In genomic region chr16:1962161-1963153, GRCh38 we compare ENCODE assay signal across 8 cellular contexts. TPM values are rescaled to one million over a fixed set of nuclear protein-coding genes. Genes with fewer than 3 reads are reported as not detected.
A peak's percentile ranks its signal among the peaks of the same experiment; 100 is the strongest.
DNase-seq lines count a peak whose midpoint lies in the region; ATAC-seq, FAIRE-seq and TF ChIP-seq lines count a peak whose summit lies in the region.
"Not testable (repeated sequence)": the region's sequence is repeated elsewhere in the genome, so short reads cannot be mapped to it uniquely, and the experiment has no call there.
"Had no signal": no experiment of that assay in that cellular context is flagged by ENCODE, and none has a peak within 500 bp of the region (broad histone marks: within the 10 kb centered on the region; RNA-seq: fewer than 3 reads in every experiment).

No MANE protein-coding gene starts in this region.

- H3K27ac ChIP-seq in HepG2 (ENCODE audit: extremely low read length, insufficient read depth, low read length), result peak overlapping the region; percentile 88

- peaks cover 43% of the 10 kb centered on the region for H3K79me2 ChIP-seq in HepG2 (ENCODE audit: insufficient read depth, low read length)

- H3K9me3 Mint-ChIP-seq in stimulated activated effector memory CD8-positive, alpha-beta T cell treated with anti-CD3 and anti-CD28 coated beads, Interleukin-12 subunit alpha, Interleukin-12 subunit beta, amount 100 ng/mL, for 72 hours, result not testable (repeated sequence)

- not testable (repeated sequence) for H2AFZ ChIP-seq in HepG2 (ENCODE audit: low read length)

- H3K9me3 ChIP-seq in NT2/D1 (ENCODE audit: insufficient read depth, low read length); HepG2 (ENCODE audit: low read length): not testable (repeated sequence)

- POLR2A ChIA-PET in HepG2 (lab: Yijun Ruan, JAX), result interaction anchor here (0.7 to 7.4 kb wide), 7 partner anchors 9 to 193 kb away, joined by 3 to 139 read pairs (median 5); partner anchors contain the start of genes GFER, MSRB1, TBL3 and TRAF7

- peaks cover 34% of the 10 kb centered on the region for H4K20me1 ChIP-seq in HepG2 (ENCODE audit: insufficient read depth, low read length)

- peaks cover 63% of the 10 kb centered on the region for H3K36me3 Mint-ChIP-seq in stimulated activated effector memory CD8-positive, alpha-beta T cell treated with anti-CD3 and anti-CD28 coated beads, Interleukin-12 subunit alpha, Interleukin-12 subunit beta, amount 100 ng/mL, for 72 hours

- WGBS in HepG2 (ENCODE audit: low lambda C conversion rate), result 68% methylated on average over 12 of the region's 37 CpGs

- TF ChIP-seq POLR2A in HepG2 (IDR thresholded peaks at IDR 0.05; ENCODE audit: insufficient read depth in 1 of 2, low read depth in 2 of 2, low read length in 2 of 2), result peak in 1 of 2 experiments; percentile 62; a peak in 3 of 4 replicates

- peak overlapping the region; percentile 94 for H3K27ac Mint-ChIP-seq in stimulated activated effector memory CD8-positive, alpha-beta T cell treated with anti-CD3 and anti-CD28 coated beads, Interleukin-12 subunit alpha, Interleukin-12 subunit beta, amount 100 ng/mL, for 72 hours

- not testable (repeated sequence) for TF ChIP-seq EP300 in HepG2 (IDR thresholded peaks at IDR 0.05; ENCODE audit: low read depth in 2 of 2, low read length in 2 of 2); HepG2 (CRISPR knock-in tag; IDR thresholded peaks at IDR 0.05; ENCODE audit: borderline replicate concordance)

- not testable (repeated sequence) for FAIRE-seq in HepG2 (lab: Jason Lieb, UNC)

- CTCF ChIA-PET in HepG2 (lab: Yijun Ruan, JAX; ENCODE audit: low intra/inter-chr PET ratio, low total read pairs), result not testable (repeated sequence)

- H3K4me1 Mint-ChIP-seq in stimulated activated effector memory CD8-positive, alpha-beta T cell treated with anti-CD3 and anti-CD28 coated beads, Interleukin-12 subunit alpha, Interleukin-12 subunit beta, amount 100 ng/mL, for 72 hours, result peaks cover 62% of the 10 kb centered on the region

- H3K4me3 Mint-ChIP-seq in stimulated activated effector memory CD8-positive, alpha-beta T cell treated with anti-CD3 and anti-CD28 coated beads, Interleukin-12 subunit alpha, Interleukin-12 subunit beta, amount 100 ng/mL, for 72 hours, result peak overlapping the region; percentile 82

- H3K36me3 ChIP-seq in NT2/D1 (ENCODE audit: insufficient read depth, insufficient read length, low read length) (peaks cover 58% of the 10 kb centered on the region), HepG2 (replicated peaks in 1 of 2; ENCODE audit: control insufficient read depth in 1 of 2, insufficient read depth in 2 of 2, low read length in 2 of 2) (peaks cover 3 to 19% of the 10 kb centered on the region in 2 experiments; a peak in 3 of 5 replicates)

- H3K4me3 ChIP-seq in NT2/D1 (ENCODE audit: insufficient read length, low read depth), result peak overlapping the region; percentile 90
- peak overlapping the region; percentile 39 for H3K4me3 ChIP-seq in choroid plexus epithelial cell (ENCODE audit: low read depth, low read length)
- peak overlapping the region; percentile 84 to 94 (median 92); a peak in 3 of 6 replicates for H3K4me3 ChIP-seq in HepG2 (replicated peaks in 1 of 3; ENCODE audit: insufficient read depth in 1 of 3, low read depth in 2 of 3, low read length in 3 of 3)

- DNase-seq in ELF-1 (ENCODE audit: low read depth, low spot score), result peak; percentile 34
- DNase-seq in NT2/D1 (ENCODE audit: low read depth, low spot score); choroid plexus epithelial cell (ENCODE audit: low read depth); HepG2 (ENCODE audit: low spot score); stimulated activated effector memory CD8-positive, alpha-beta T cell treated with anti-CD3 and anti-CD28 coated beads, Interleukin-12 subunit alpha, Interleukin-12 subunit beta, amount 100 ng/mL, for 72 hours (ENCODE audit: low spot score in 2 of 2): not testable (repeated sequence)
- DNase-seq in activated CD8-positive, alpha-beta memory T cell treated with anti-CD3 and anti-CD28 coated beads for 24 hours, result peak; percentile 70

- not testable (repeated sequence) for TF ChIP-seq RAD21 in HepG2 (CRISPR knock-in tag; IDR thresholded peaks at IDR 0.05)

- TSS peak; percentile 78 for BruUV-seq in HepG2 (replicated peaks; lab: Mats Ljungman, UMichigan)

- H3K27me3 ChIP-seq in NT2/D1 (ENCODE audit: insufficient read depth, insufficient read length); HepG2 (ENCODE audit: control insufficient read depth in 1 of 2, insufficient read depth in 2 of 2, low read length in 2 of 2): not testable (repeated sequence)

- ATAC-seq in HepG2; stimulated activated effector memory CD8-positive, alpha-beta T cell treated with anti-CD3 and anti-CD28 coated beads, Interleukin-12 subunit alpha, Interleukin-12 subunit beta, amount 100 ng/mL, for 72 hours: not testable (repeated sequence)

- H3K9ac ChIP-seq in NT2/D1 (ENCODE audit: insufficient read length, low read depth) (peak overlapping the region; percentile 98), HepG2 (ENCODE audit: insufficient read depth, low read depth, low read length) (peak overlapping the region; percentile 92)

- H3K4me2 ChIP-seq in HepG2 (ENCODE audit: low read depth, low read length), result peak overlapping the region; percentile 94

- TF ChIP-seq CTCF in choroid plexus epithelial cell (conservative IDR thresholded peaks at IDR 0.05; ENCODE audit: low read depth, low read length); HepG2 (CRISPR knock-in tag; IDR thresholded peaks at IDR 0.05): not testable (repeated sequence)

- intact Hi-C loops in HepG2 (cut with micrococcal nuclease; ENCODE audit: unreplicated experiment), result not testable (repeated sequence)

- in situ Hi-C loops in HepG2 (cut with HindIII; ENCODE audit: extremely low pct_ligation_motif_present, low pct_unique_long_range_greater_than_20kb), result not testable (repeated sequence)

- H3K4me1 ChIP-seq in NT2/D1 (ENCODE audit: insufficient read depth, insufficient read length), result not testable (repeated sequence)
- H3K4me1 ChIP-seq in HepG2 (ENCODE audit: insufficient read depth, low read length), result peaks cover 51% of the 10 kb centered on the region

RNA-seq across cellular contexts. Expression of gene RPS2, which starts 2.2 kb away (rescaled TPM):
- total RNA-seq in HepG2 (2016; rRNA removed; fragmentation: Illumina TruSeq; extraction: Trizol), result 1,908 and 1,988 TPM in 2 replicates
- total RNA-seq in HepG2 (2016; cell fraction: cytosol; rRNA removed; fragmentation: Illumina TruSeq; extraction: Trizol; ENCODE audit: low read depth), result 7,477 and 8,510 TPM in 2 replicates
- 1,713 and 1,999 TPM in 2 replicates for total RNA-seq in HepG2 (2016; cell fraction: insoluble cytoplasmic fraction; rRNA removed; fragmentation: Illumina TruSeq; extraction: Trizol)
- total RNA-seq in HepG2 (2016; cell fraction: membrane; rRNA removed; fragmentation: Illumina TruSeq; extraction: Trizol), result 6,682 and 6,920 TPM in 2 replicates
- 868 and 972 TPM in 2 replicates for total RNA-seq in HepG2 (2016; cell fraction: nucleus; rRNA removed; fragmentation: Illumina TruSeq; extraction: Trizol)
- 4,513 and 4,514 TPM in 2 replicates for polyA plus RNA-seq in HepG2 (2011; rRNA removed)
- 4,562 and 7,573 TPM in 2 replicates for polyA plus RNA-seq in HepG2 (2011; cell fraction: cytosol; rRNA removed)
- 3,188 and 3,237 TPM in 2 replicates for polyA plus RNA-seq in HepG2 (2011; cell fraction: nucleus; rRNA removed)
- 2,719 and 4,159 TPM in 2 replicates for polyA plus RNA-seq in HepG2 (2012)
- 15,334 and 17,742 TPM in 2 replicates for polyA plus RNA-seq in HepG2 (2016; cell fraction: cytosol; fragmentation: Illumina TruSeq; extraction: Trizol; ENCODE audit: low read depth)
- 2,736 and 3,340 TPM in 2 replicates for polyA plus RNA-seq in HepG2 (2016; cell fraction: insoluble cytoplasmic fraction; fragmentation: Illumina TruSeq; extraction: Trizol; ENCODE audit: low read depth)
- 10,909 and 11,775 TPM in 2 replicates for polyA plus RNA-seq in HepG2 (2016; cell fraction: membrane; fragmentation: Illumina TruSeq; extraction: Trizol; ENCODE audit: low read depth)
- polyA plus RNA-seq in HepG2 (2016; cell fraction: nucleus; fragmentation: Illumina TruSeq; extraction: Trizol; ENCODE audit: insufficient read depth, low read depth), result 2,261 and 2,419 TPM in 2 replicates
- 5,720 and 6,943 TPM in 2 replicates for polyA minus RNA-seq in HepG2 (2011; rRNA and poly(A)+ RNA removed; ENCODE audit: low replicate concordance)
- 2,159 and 2,271 TPM in 2 replicates for polyA minus RNA-seq in HepG2 (2011; cell fraction: cytosol; rRNA and poly(A)+ RNA removed)
- polyA minus RNA-seq in HepG2 (2011; cell fraction: nucleus; rRNA and poly(A)+ RNA removed), result 430 and 534 TPM in 2 replicates

RNA-seq across cellular contexts. Expression of gene NDUFB10, which starts 3.1 kb away (rescaled TPM):
- 143 and 157 TPM in 2 replicates for total RNA-seq in HepG2 (2016; rRNA removed; fragmentation: Illumina TruSeq; extraction: Trizol)
- total RNA-seq in HepG2 (2016; cell fraction: cytosol; rRNA removed; fragmentation: Illumina TruSeq; extraction: Trizol; ENCODE audit: low read depth), result 74.8 and 95.4 TPM in 2 replicates
- total RNA-seq in HepG2 (2016; cell fraction: insoluble cytoplasmic fraction; rRNA removed; fragmentation: Illumina TruSeq; extraction: Trizol), result 145 TPM in 2 replicates
- 96.5 and 119 TPM in 2 replicates for total RNA-seq in HepG2 (2016; cell fraction: membrane; rRNA removed; fragmentation: Illumina TruSeq; extraction: Trizol)
- 52.6 and 56.0 TPM in 2 replicates for total RNA-seq in HepG2 (2016; cell fraction: nucleus; rRNA removed; fragmentation: Illumina TruSeq; extraction: Trizol)
- 68.6 and 73.7 TPM in 2 replicates for polyA plus RNA-seq in HepG2 (2011; rRNA removed)
- 111 and 159 TPM in 2 replicates for polyA plus RNA-seq in HepG2 (2011; cell fraction: cytosol; rRNA removed)
- 63.4 and 64.1 TPM in 2 replicates for polyA plus RNA-seq in HepG2 (2011; cell fraction: nucleus; rRNA removed)
- 74.9 and 80.6 TPM in 2 replicates for polyA plus RNA-seq in HepG2 (2012)
- polyA plus RNA-seq in HepG2 (2016; cell fraction: cytosol; fragmentation: Illumina TruSeq; extraction: Trizol; ENCODE audit: low read depth), result 121 and 146 TPM in 2 replicates
- 185 and 203 TPM in 2 replicates for polyA plus RNA-seq in HepG2 (2016; cell fraction: insoluble cytoplasmic fraction; fragmentation: Illumina TruSeq; extraction: Trizol; ENCODE audit: low read depth)
- 122 and 150 TPM in 2 replicates for polyA plus RNA-seq in HepG2 (2016; cell fraction: membrane; fragmentation: Illumina TruSeq; extraction: Trizol; ENCODE audit: low read depth)
- polyA plus RNA-seq in HepG2 (2016; cell fraction: nucleus; fragmentation: Illumina TruSeq; extraction: Trizol; ENCODE audit: insufficient read depth, low read depth), result 134 and 138 TPM in 2 replicates
- 54.4 and 101 TPM in 2 replicates for polyA minus RNA-seq in HepG2 (2011; rRNA and poly(A)+ RNA removed; ENCODE audit: low replicate concordance)
- polyA minus RNA-seq in HepG2 (2011; cell fraction: cytosol; rRNA and poly(A)+ RNA removed), result 63.5 and 64.7 TPM in 2 replicates
- 15.9 and 21.5 TPM in 2 replicates for polyA minus RNA-seq in HepG2 (2011; cell fraction: nucleus; rRNA and poly(A)+ RNA removed)

RNA-seq across cellular contexts. Expression of gene RNF151, which starts 4.2 kb away (rescaled TPM):
- total RNA-seq in HepG2 (2016; rRNA removed; fragmentation: Illumina TruSeq; extraction: Trizol), result not detected in 2 replicates
- total RNA-seq in HepG2 (2016; cell fraction: cytosol; rRNA removed; fragmentation: Illumina TruSeq; extraction: Trizol; ENCODE audit: low read depth), result not detected in 2 replicates
- not detected in 2 replicates for total RNA-seq in HepG2 (2016; cell fraction: insoluble cytoplasmic fraction; rRNA removed; fragmentation: Illumina TruSeq; extraction: Trizol)
- not detected in 2 replicates for total RNA-seq in HepG2 (2016; cell fraction: membrane; rRNA removed; fragmentation: Illumina TruSeq; extraction: Trizol)
- not detected in 2 replicates for total RNA-seq in HepG2 (2016; cell fraction: nucleus; rRNA removed; fragmentation: Illumina TruSeq; extraction: Trizol)
- polyA plus RNA-seq in HepG2 (2011; rRNA removed), result not detected in 2 replicates
- polyA plus RNA-seq in HepG2 (2011; cell fraction: cytosol; rRNA removed), result 0.09 TPM in 1 of 2 replicates, not detected in the other
- 0.50 TPM in 1 of 2 replicates, not detected in the other for polyA plus RNA-seq in HepG2 (2011; cell fraction: nucleus; rRNA removed)
- polyA plus RNA-seq in HepG2 (2012), result not detected in 2 replicates
- not detected in 2 replicates for polyA plus RNA-seq in HepG2 (2016; cell fraction: cytosol; fragmentation: Illumina TruSeq; extraction: Trizol; ENCODE audit: low read depth)
- not detected in 2 replicates for polyA plus RNA-seq in HepG2 (2016; cell fraction: insoluble cytoplasmic fraction; fragmentation: Illumina TruSeq; extraction: Trizol; ENCODE audit: low read depth)
- polyA plus RNA-seq in HepG2 (2016; cell fraction: membrane; fragmentation: Illumina TruSeq; extraction: Trizol; ENCODE audit: low read depth), result not detected in 2 replicates
- polyA plus RNA-seq in HepG2 (2016; cell fraction: nucleus; fragmentation: Illumina TruSeq; extraction: Trizol; ENCODE audit: insufficient read depth, low read depth), result not detected in 2 replicates
- 0.28 TPM in 1 of 2 replicates, not detected in the other for polyA minus RNA-seq in HepG2 (2011; rRNA and poly(A)+ RNA removed; ENCODE audit: low replicate concordance)
- not detected in 2 replicates for polyA minus RNA-seq in HepG2 (2011; cell fraction: cytosol; rRNA and poly(A)+ RNA removed)
- not detected in 2 replicates for polyA minus RNA-seq in HepG2 (2011; cell fraction: nucleus; rRNA and poly(A)+ RNA removed)
- total RNA-seq: mucosa of descending colon, spleen had no signal

RNA-seq across cellular contexts. Expression of gene RPL3L, which starts 8.0 kb away (rescaled TPM):
- not detected in 2 replicates for total RNA-seq in HepG2 (2016; rRNA removed; fragmentation: Illumina TruSeq; extraction: Trizol)
- 1.0 TPM in 1 of 2 replicates, not detected in the other for total RNA-seq in HepG2 (2016; cell fraction: cytosol; rRNA removed; fragmentation: Illumina TruSeq; extraction: Trizol; ENCODE audit: low read depth)
- 0.43 TPM in 1 of 2 replicates, not detected in the other for total RNA-seq in HepG2 (2016; cell fraction: insoluble cytoplasmic fraction; rRNA removed; fragmentation: Illumina TruSeq; extraction: Trizol)
- 0.52 and 1.1 TPM in 2 replicates for total RNA-seq in HepG2 (2016; cell fraction: membrane; rRNA removed; fragmentation: Illumina TruSeq; extraction: Trizol)
- 1.1 TPM in 2 replicates for total RNA-seq in HepG2 (2016; cell fraction: nucleus; rRNA removed; fragmentation: Illumina TruSeq; extraction: Trizol)
- 0.17 and 0.30 TPM in 2 replicates for polyA plus RNA-seq in HepG2 (2011; rRNA removed)
- polyA plus RNA-seq in HepG2 (2011; cell fraction: cytosol; rRNA removed), result 0.06 and 0.11 TPM in 2 replicates
- 0.17 and 0.26 TPM in 2 replicates for polyA plus RNA-seq in HepG2 (2011; cell fraction: nucleus; rRNA removed)
- polyA plus RNA-seq in HepG2 (2012), result 0.64 and 1.1 TPM in 2 replicates
- polyA plus RNA-seq in HepG2 (2016; cell fraction: cytosol; fragmentation: Illumina TruSeq; extraction: Trizol; ENCODE audit: low read depth), result not detected in 2 replicates
- polyA plus RNA-seq in HepG2 (2016; cell fraction: insoluble cytoplasmic fraction; fragmentation: Illumina TruSeq; extraction: Trizol; ENCODE audit: low read depth), result not detected in 2 replicates
- 0.07 TPM in 1 of 2 replicates, not detected in the other for polyA plus RNA-seq in HepG2 (2016; cell fraction: membrane; fragmentation: Illumina TruSeq; extraction: Trizol; ENCODE audit: low read depth)
- not detected in 2 replicates for polyA plus RNA-seq in HepG2 (2016; cell fraction: nucleus; fragmentation: Illumina TruSeq; extraction: Trizol; ENCODE audit: insufficient read depth, low read depth)
- polyA minus RNA-seq in HepG2 (2011; rRNA and poly(A)+ RNA removed; ENCODE audit: low replicate concordance), result 3.8 TPM in 1 of 2 replicates, not detected in the other
- 0.89 TPM in 1 of 2 replicates, not detected in the other for polyA minus RNA-seq in HepG2 (2011; cell fraction: cytosol; rRNA and poly(A)+ RNA removed)
- polyA minus RNA-seq in HepG2 (2011; cell fraction: nucleus; rRNA and poly(A)+ RNA removed), result 3.0 TPM in 1 of 2 replicates, not detected in the other
- total RNA-seq: mucosa of descending colon, spleen had no signal

RNA-seq across cellular contexts. Expression of gene TBL3, which starts 9.4 kb away (rescaled TPM):
- total RNA-seq in HepG2 (2016; rRNA removed; fragmentation: Illumina TruSeq; extraction: Trizol), result 31.2 and 38.0 TPM in 2 replicates
- 6.2 and 6.3 TPM in 2 replicates for total RNA-seq in HepG2 (2016; cell fraction: cytosol; rRNA removed; fragmentation: Illumina TruSeq; extraction: Trizol; ENCODE audit: low read depth)
- 28.7 and 44.0 TPM in 2 replicates for total RNA-seq in HepG2 (2016; cell fraction: insoluble cytoplasmic fraction; rRNA removed; fragmentation: Illumina TruSeq; extraction: Trizol)
- 9.1 and 10.6 TPM in 2 replicates for total RNA-seq in HepG2 (2016; cell fraction: membrane; rRNA removed; fragmentation: Illumina TruSeq; extraction: Trizol)
- total RNA-seq in HepG2 (2016; cell fraction: nucleus; rRNA removed; fragmentation: Illumina TruSeq; extraction: Trizol), result 26.8 and 27.8 TPM in 2 replicates
- polyA plus RNA-seq in HepG2 (2011; rRNA removed), result 16.8 and 24.9 TPM in 2 replicates
- 16.1 and 29.4 TPM in 2 replicates for polyA plus RNA-seq in HepG2 (2011; cell fraction: cytosol; rRNA removed)
- polyA plus RNA-seq in HepG2 (2011; cell fraction: nucleus; rRNA removed), result 117 and 165 TPM in 2 replicates
- polyA plus RNA-seq in HepG2 (2012), result 19.7 and 30.1 TPM in 2 replicates
- 6.0 and 6.6 TPM in 2 replicates for polyA plus RNA-seq in HepG2 (2016; cell fraction: cytosol; fragmentation: Illumina TruSeq; extraction: Trizol; ENCODE audit: low read depth)
- 21.7 and 29.9 TPM in 2 replicates for polyA plus RNA-seq in HepG2 (2016; cell fraction: insoluble cytoplasmic fraction; fragmentation: Illumina TruSeq; extraction: Trizol; ENCODE audit: low read depth)
- polyA plus RNA-seq in HepG2 (2016; cell fraction: membrane; fragmentation: Illumina TruSeq; extraction: Trizol; ENCODE audit: low read depth), result 7.9 and 9.7 TPM in 2 replicates
- 47.3 and 47.9 TPM in 2 replicates for polyA plus RNA-seq in HepG2 (2016; cell fraction: nucleus; fragmentation: Illumina TruSeq; extraction: Trizol; ENCODE audit: insufficient read depth, low read depth)
- polyA minus RNA-seq in HepG2 (2011; rRNA and poly(A)+ RNA removed; ENCODE audit: low replicate concordance), result 72.5 and 77.5 TPM in 2 replicates
- 26.4 and 31.2 TPM in 2 replicates for polyA minus RNA-seq in HepG2 (2011; cell fraction: cytosol; rRNA and poly(A)+ RNA removed)
- 18.5 and 19.3 TPM in 2 replicates for polyA minus RNA-seq in HepG2 (2011; cell fraction: nucleus; rRNA and poly(A)+ RNA removed)

Comparison
In these comparisons a context has a peak if more than half of its experiments do, and no peak if none do; other contexts are left out.
1. H3K4me3 ChIP-seq: peak in every context shown above with its lines; median percentile 92 in HepG2; 90 in NT2/D1; 39 in choroid plexus epithelial cell.